12 cellular contexts compared by ENCODE assay signal in genomic region chr2:64400733-64401500, GRCh38. TPM values are rescaled to one million over a fixed set of nuclear protein-coding genes. Genes with fewer than 3 reads are reported as not detected.
DNase-seq lines count a peak whose midpoint lies in the region; ATAC-seq, FAIRE-seq and TF ChIP-seq lines count a peak whose summit lies in the region.
"Had no signal": no experiment of that assay in that cellular context is flagged by ENCODE, and none has a peak within 500 bp of the region (broad histone marks: within the 10 kb centered on the region; RNA-seq: fewer than 3 reads in every experiment).

No MANE protein-coding gene starts in this region.

- TF ChIP-seq CTCF in A549 (IDR thresholded peaks at IDR 0.05) (no peak), H1 (IDR thresholded peaks at IDR 0.05; ENCODE audit: control extremely low read depth in 1 of 3, insufficient read depth in 1 of 3, low read depth in 1 of 3, low read length in 3 of 3) (no peak), nephron progenitor cell (IDR thresholded peaks at IDR 0.05) (no peak)

- ATAC-seq in A549, result peak; percentile 33 to 61; a peak in 4 of 6 replicates
- ATAC-seq in left cardiac atrium, result no peak
- no peak for ATAC-seq in GM18519 (IDR thresholded peaks at IDR 0.05; ENCODE audit: low FRiP score, unreplicated experiment)
- ATAC-seq: natural killer cell treated with Interleukin-12 subunit alpha and Interleukin-12 subunit beta and Interleukin-15 and Interleukin-18, amount 100 ng/mL, for 72 hours had no signal

- H3K79me1 ChIP-seq in H1 (ENCODE audit: low read depth, low read length), result no peaks in the 10 kb centered on the region

- H3K27me3 Mint-ChIP-seq in nephron progenitor cell (ENCODE audit: low read depth, poor library complexity), result peaks cover 11% of the 10 kb centered on the region

- no peak overlapping the region for H2BK120ac ChIP-seq in H1 (replicated peaks; ENCODE audit: low read depth, low read length)

- H3K36me3 Mint-ChIP-seq in nephron progenitor cell (ENCODE audit: low read depth), result peaks cover 3% of the 10 kb centered on the region
- H3K36me3 Mint-ChIP-seq: natural killer cell treated with Interleukin-12 subunit alpha and Interleukin-12 subunit beta and Interleukin-15 and Interleukin-18, amount 100 ng/mL, for 72 hours had no signal

- peaks cover 78% of the 10 kb centered on the region for H3K4me1 Mint-ChIP-seq in nephron progenitor cell

- POLR2A ChIA-PET in A549 (lab: Yijun Ruan, JAX) (no interaction called here), H1 (lab: Charles Lee; ENCODE audit: partially characterized antibody) (interaction anchor here (1.2 kb wide), 1 partner anchor 13 kb away, joined by 3 read pairs; no protein-coding TSS in a partner anchor)

- H2AK5ac ChIP-seq in H1 (ENCODE audit: low read depth, low read length), result no peak overlapping the region

- no peak overlapping the region for H3K14ac ChIP-seq in H1 (ENCODE audit: insufficient read length)

- no peak overlapping the region; the same call in 1 of the 2 replicates for H2BK20ac ChIP-seq in H1 (ENCODE audit: low read length)

- H4K8ac ChIP-seq in H1 (ENCODE audit: extremely low read depth, insufficient read depth, low read length), result no peak overlapping the region

- TF ChIP-seq EP300 in A549 (IDR thresholded peaks at IDR 0.05) (no peak), H1 (IDR thresholded peaks at IDR 0.05; ENCODE audit: borderline replicate concordance in 1 of 2, low read depth in 2 of 2, low read length in 2 of 2) (no peak)

- no peak overlapping the region for H3K4me3 ChIP-seq in A549
- H3K4me3 ChIP-seq in H1 (ENCODE audit: extremely low read depth in 1 of 4, insufficient read depth in 2 of 4, low read depth in 3 of 4, low read length in 4 of 4), result no peak overlapping the region

- H2BK15ac ChIP-seq in H1 (ENCODE audit: low read length), result peak overlapping the region; percentile 66; the same call in 1 of the 2 replicates

- no peak overlapping the region for H3K9ac ChIP-seq in H1 (replicated peaks in 1 of 4; ENCODE audit: extremely low read depth in 1 of 4, low read depth in 3 of 4, low read length in 3 of 4)

- peaks cover 1% of the 10 kb centered on the region for H3K23me2 ChIP-seq in H1 (ENCODE audit: low read depth, low read length)

- no peak for TF ChIP-seq POLR2A in A549 (IDR thresholded peaks at IDR 0.05; ENCODE audit: low read length)
- no peak for TF ChIP-seq POLR2A in H1 (IDR thresholded peaks at IDR 0.05; ENCODE audit: control extremely low read depth in 1 of 2, low read depth in 2 of 2, low read length in 2 of 2)

- peak overlapping the region; percentile 8; the same call in 1 of the 2 replicates for H2AFZ ChIP-seq in H1 (ENCODE audit: low read length)

- intact Hi-C loops in left cardiac atrium (cut with DNase I), result loop anchor here in 1 of 2 donors (5.0 kb wide), 1 partner anchor 51 kb away; the partner anchor contains the start of gene LGALSL

- no peaks in the 10 kb centered on the region for H3K36me3 ChIP-seq in H1 (ENCODE audit: control insufficient read depth in 2 of 4, insufficient read depth in 4 of 4, low read length in 3 of 4)

- H3K4me2 ChIP-seq in A549 (peak overlapping the region; percentile 33), H1 (ENCODE audit: insufficient read depth in 1 of 2, low read depth in 2 of 2, low read length in 2 of 2) (0 out of 4 replicates have a peak overlapping the region, but pooled peaks of 1 of the 2 experiments have one; percentile 2)

- no peak overlapping the region for H3K4ac ChIP-seq in H1 (replicated peaks; ENCODE audit: insufficient read length, low read depth, low read length)

- WGBS in A549 (ENCODE audit: missing lambda C conversion rate), result 66% methylated on average over 8 of the region's 8 CpGs
- WGBS in H1 (ENCODE audit: extremely low coverage in 1 of 2, insufficient coverage in 1 of 2, insufficient read length in 1 of 2, insufficient replicate concordance in 2 of 2, low coverage in 1 of 2, low lambda C conversion rate in 2 of 2, missing lambda C conversion rate in 1 of 2), 2 experiments, result 74% methylated on average over 8 of the region's 8 CpGs; no CpG with 5 or more reads in 1 of the 2 experiments

- TF ChIP-seq RAD21 in A549 (conservative IDR thresholded peaks at IDR 0.05 in 1 of 2, IDR thresholded peaks at IDR 0.05 in 1 of 2) (no peak), H1 (IDR thresholded peaks at IDR 0.05 in 1 of 2, conservative IDR thresholded peaks at IDR 0.05 in 1 of 2; ENCODE audit: low read depth in 2 of 2, low read length in 2 of 2) (no peak)

- H4K91ac ChIP-seq in H1 (replicated peaks; ENCODE audit: insufficient read length, low read length), result no peak overlapping the region

- H3K23ac ChIP-seq in H1 (ENCODE audit: insufficient read length), result no peak overlapping the region

- 0 out of 2 replicates have a peak overlapping the region, but pooled peaks have one; percentile 38 for H3K18ac ChIP-seq in H1 (ENCODE audit: extremely low read depth, low read length)

- DNase-seq in A549 (ENCODE audit: low read depth in 1 of 2, low spot score in 1 of 2) (no peak), LoVo (ENCODE audit: low spot score) (peak; percentile 57), H1 (ENCODE audit: low read depth in 1 of 2, low spot score in 2 of 2) (no peak), nephron progenitor cell (no peak), NCI-H345 (lab: John Stamatoyannopoulos, UW) (no peak), left cardiac atrium (no peak), NCI-H128 (lab: John Stamatoyannopoulos, UW; ENCODE audit: unreplicated experiment) (no peak)
- DNase-seq: Karpas-422; RPMI8226; stimulated activated CD4-positive, alpha-beta T cell treated with anti-CD3 and anti-CD28 coated beads, Interleukin-12 subunit alpha, Interleukin-12 subunit beta, amount 100 ng/mL, for 4 hours had no signal

- H4K20me1 ChIP-seq in H1 (replicated peaks in 1 of 2; ENCODE audit: control insufficient read depth in 1 of 2, insufficient read depth in 2 of 2, low read length in 2 of 2), result peaks cover 0 to under 1% of the 10 kb centered on the region in 2 experiments

- CTCF ChIA-PET in A549 (lab: Yijun Ruan, JAX) (interaction anchor here (0.7 to 1.6 kb wide), 5 partner anchors 10 to 87 kb away, joined by 3 to 4 read pairs (median 3); no protein-coding TSS in a partner anchor), H1 (lab: Charles Lee; ENCODE audit: partially characterized antibody) (interaction anchor here (0.6 to 1.8 kb wide), 7 partner anchors 9 to 249 kb away, joined by 3 to 7 read pairs (median 3); no protein-coding TSS in a partner anchor)

- H3K9me3 Mint-ChIP-seq in nephron progenitor cell, result no peaks in the 10 kb centered on the region
- H3K9me3 Mint-ChIP-seq: natural killer cell treated with Interleukin-12 subunit alpha and Interleukin-12 subunit beta and Interleukin-15 and Interleukin-18, amount 100 ng/mL, for 72 hours had no signal

- H3K9me3 ChIP-seq in A549 (no peaks in the 10 kb centered on the region), H1 (ENCODE audit: insufficient read depth in 2 of 2, low read depth in 1 of 2, low read length in 1 of 2) (no peaks in the 10 kb centered on the region)

- peaks cover 24% of the 10 kb centered on the region for H3K4me1 ChIP-seq in A549
- peaks cover 18 to 31% (median 24%) of the 10 kb centered on the region in 4 experiments for H3K4me1 ChIP-seq in H1 (replicated peaks in 1 of 4; ENCODE audit: control insufficient read depth in 3 of 4, insufficient read depth in 4 of 4, low read length in 3 of 4)

- H3K27ac Mint-ChIP-seq in nephron progenitor cell, result peak overlapping the region; percentile 99
- H3K27ac Mint-ChIP-seq: natural killer cell treated with Interleukin-12 subunit alpha and Interleukin-12 subunit beta and Interleukin-15 and Interleukin-18, amount 100 ng/mL, for 72 hours had no signal

- FAIRE-seq in A549 (lab: Jason Lieb, UNC), result no peak
- FAIRE-seq in H1 (lab: Jason Lieb, UNC), result no peak

- H3K27ac ChIP-seq in A549, result 0 out of 6 replicates have a peak overlapping the region, but pooled peaks of 1 of the 2 experiments have one; percentile 5
- H3K27ac ChIP-seq in H1 (ENCODE audit: low read depth, low read length), result no peak overlapping the region

- H3K4me3 Mint-ChIP-seq in nephron progenitor cell, result peak overlapping the region; percentile 71
- H3K4me3 Mint-ChIP-seq: natural killer cell treated with Interleukin-12 subunit alpha and Interleukin-12 subunit beta and Interleukin-15 and Interleukin-18, amount 100 ng/mL, for 72 hours had no signal

- H2BK12ac ChIP-seq in H1 (ENCODE audit: low read depth, low read length), result peak overlapping the region; percentile 65; the same call in 1 of the 2 replicates

- H3K27me3 ChIP-seq in H1 (replicated peaks in 1 of 4; ENCODE audit: control insufficient read depth in 3 of 4, extremely low read depth in 1 of 4, insufficient read depth in 3 of 4, low read length in 3 of 4), result no peaks in the 10 kb centered on the region

- H2BK5ac ChIP-seq in H1 (ENCODE audit: low read depth, low read length), result peak overlapping the region; percentile 31; the same call in 1 of the 2 replicates

- H3K79me2 ChIP-seq in H1 (ENCODE audit: control insufficient read depth in 1 of 2, insufficient read depth in 2 of 2, low read length in 2 of 2), result no peaks in the 10 kb centered on the region

- H3K56ac ChIP-seq in H1 (replicated peaks; ENCODE audit: insufficient read length, low read depth, low read length), result no peak overlapping the region

- no peak overlapping the region for H4K5ac ChIP-seq in H1 (ENCODE audit: insufficient read length, low read depth, low read length)

TF ChIP-seq in H1, 55 proteins besides CTCF, POLR2A, EP300 and RAD21:
- TF ChIP-seq SP2 (IDR thresholded peaks at IDR 0.05; ENCODE audit: low read length), result no peak

RNA-seq across cellular contexts. Expression of gene LGALSL, which starts 53.0 kb away (rescaled TPM):
- polyA plus RNA-seq in A549 (2011; rRNA removed) (12.7 and 14.1 TPM in 2 replicates), A549 (2017; fragmentation: RNase III; extraction: RNeasy Plus Mini Kit Qiagen cat#74134 plus additional on column Dnase treatment) (10.8 to 11.4 TPM (median 11.0 TPM) in 3 replicates), H1 (2011; rRNA removed) (13.6 and 14.0 TPM in 2 replicates)
- 11.9 and 12.5 TPM in 2 replicates for polyA plus RNA-seq in A549 (2012; cell fraction: cytosol; rRNA removed)
- polyA plus RNA-seq in A549 (2012; cell fraction: nucleus; rRNA removed), result 3.5 and 5.6 TPM in 2 replicates
- polyA minus RNA-seq in A549 (2011; rRNA and poly(A)+ RNA removed), result 14.6 and 21.1 TPM in 2 replicates
- 29.2 and 32.3 TPM in 2 replicates for total RNA-seq in H1 (2021; fragmentation: NEBNext Ultra II Directional; extraction: Animal tissue kit (Norgen Biotek cat#: 25700))
- 13.6 TPM for polyA plus RNA-seq in H1 (2011; cell fraction: cytosol; rRNA removed)
- 12.2 TPM for polyA plus RNA-seq in H1 (2011; cell fraction: nucleus; rRNA removed)
- polyA plus RNA-seq in H1 (2012, experiment 1 of 2), result 24.4 to 46.0 TPM (median 31.0 TPM) in 4 replicates
- polyA plus RNA-seq in H1 (2012, experiment 2 of 2), result 7.0 TPM
- 9.9 TPM for polyA plus RNA-seq in H1 (2013, experiment 1 of 2)
- polyA plus RNA-seq in H1 (2013, experiment 2 of 2), result 9.4 TPM
- 31.9 and 36.8 TPM in 2 replicates for polyA minus RNA-seq in H1 (2011; rRNA and poly(A)+ RNA removed)
- polyA minus RNA-seq in H1 (2011; cell fraction: cytosol; rRNA and poly(A)+ RNA removed), result 13.7 TPM
- 10.4 TPM for polyA minus RNA-seq in H1 (2011; cell fraction: nucleus; rRNA and poly(A)+ RNA removed)
- total RNA-seq in left cardiac atrium, result 10 to 100 TPM; 13.1 to 18.0 TPM

Comparison
In these comparisons a context has a peak if more than half of its experiments do, and no peak if none do; other contexts are left out.
1. ATAC-seq: peak in A549 (2 of 2); none in left cardiac atrium (0 of 2) and GM18519 (single experiment).